15 cellular contexts compared by ENCODE assay signal in the genomic region with DNA sequence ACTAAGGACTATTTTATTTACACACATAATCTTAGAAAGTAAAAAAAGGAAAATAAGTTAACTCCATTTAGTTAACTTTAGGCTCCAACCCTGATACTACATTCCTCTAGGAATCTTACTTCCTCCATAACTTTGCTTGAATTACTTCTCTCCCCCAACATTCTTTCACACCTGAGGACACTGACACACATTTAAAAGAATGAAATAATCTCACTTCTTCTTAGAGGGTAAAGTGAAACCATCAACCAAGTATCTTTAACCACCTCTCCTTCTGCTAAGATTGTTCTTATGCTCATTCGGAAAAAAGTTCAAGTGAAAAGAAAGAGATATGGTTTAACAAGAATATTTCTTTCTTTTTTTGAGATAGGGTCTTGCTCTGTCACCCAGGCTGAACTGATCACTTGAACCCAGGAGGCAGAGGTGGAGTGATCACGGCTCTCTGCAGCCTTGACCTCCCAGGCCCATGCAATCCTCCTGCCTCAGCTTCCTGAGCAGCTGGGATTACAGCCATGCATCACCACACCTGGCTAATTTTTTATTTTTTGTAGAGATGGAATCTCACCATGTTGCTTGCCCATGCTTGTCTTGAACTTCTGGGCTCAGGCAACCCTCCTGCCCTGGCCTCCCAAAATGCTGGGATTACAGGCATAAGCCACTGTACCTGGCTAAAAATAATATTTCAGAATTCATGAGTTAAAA. TPM values are rescaled to one million over a fixed set of nuclear protein-coding genes. Genes with fewer than 3 reads are reported as not detected.
DNase-seq lines count a peak whose midpoint lies in the region; ATAC-seq and TF ChIP-seq lines count a peak whose summit lies in the region.
"Had no signal": no experiment of that assay in that cellular context is flagged by ENCODE, and none has a peak within 500 bp of the region (broad histone marks: within the 10 kb centered on the region; RNA-seq: fewer than 3 reads in every experiment).

No MANE protein-coding gene starts in this region.

- H3K4me1 ChIP-seq in CD8-positive, alpha-beta T cell (ENCODE audit: insufficient read depth, low read length) = peaks cover 2% of the 10 kb centered on the region

- peaks cover 63% of the 10 kb centered on the region for H3K36me3 Mint-ChIP-seq in CD8-positive, alpha-beta T cell

- no peaks in the 10 kb centered on the region for H4K20me1 ChIP-seq in neural cell (ENCODE audit: insufficient read depth)

- no peaks in the 10 kb centered on the region for H3K9me3 ChIP-seq in neural cell (ENCODE audit: low read length)
- no peaks in the 10 kb centered on the region for H3K9me3 ChIP-seq in CD8-positive, alpha-beta T cell (ENCODE audit: low read length)
- H3K9me3 ChIP-seq: adrenal gland had no signal

- H3K4me2 ChIP-seq in neural cell (ENCODE audit: low read length) = no peak overlapping the region

- CTCF ChIA-PET in CD8-positive, alpha-beta T cell (lab: Charles Lee) = no interaction called here

- no peaks in the 10 kb centered on the region for H3K9me3 Mint-ChIP-seq in CD8-positive, alpha-beta T cell
- H3K9me3 Mint-ChIP-seq: activated CD8-positive, alpha-beta T cell treated with anti-CD3 and anti-CD28 coated beads for 36 hours had no signal

- H3K4me3 Mint-ChIP-seq in CD8-positive, alpha-beta T cell = no peak overlapping the region
- H3K4me3 Mint-ChIP-seq: activated CD8-positive, alpha-beta T cell treated with anti-CD3 and anti-CD28 coated beads for 36 hours had no signal

- peaks cover 4% of the 10 kb centered on the region for H3K4me1 Mint-ChIP-seq in CD8-positive, alpha-beta T cell (ENCODE audit: low read depth)

- H3K4me3 ChIP-seq in neural cell (ENCODE audit: low read length) = no peak overlapping the region
- no peak overlapping the region for H3K4me3 ChIP-seq in CD8-positive, alpha-beta T cell (ENCODE audit: low read depth, low read length)
- H3K4me3 ChIP-seq: adrenal gland, SK-N-MC had no signal

- H3F3A ChIP-seq in neural cell (ENCODE audit: insufficient read depth, low read length, poor library complexity, severe bottlenecking) = no peaks in the 10 kb centered on the region

- H2AFZ ChIP-seq in neural cell (ENCODE audit: low read depth, low read length) = no peak overlapping the region

- H3K27me3 ChIP-seq in neural cell (ENCODE audit: insufficient read depth, low read depth, low read length) = no peaks in the 10 kb centered on the region
- no peaks in the 10 kb centered on the region for H3K27me3 ChIP-seq in CD8-positive, alpha-beta T cell (ENCODE audit: insufficient read depth, low read length)
- H3K27me3 ChIP-seq: adrenal gland had no signal

- TF ChIP-seq CTCF in neural cell (IDR thresholded peaks at IDR 0.05; ENCODE audit: poor library complexity, severe bottlenecking) = no peak
- TF ChIP-seq CTCF in CD8-positive, alpha-beta T cell (IDR thresholded peaks at IDR 0.05) = no peak

- no peak for TF ChIP-seq EP300 in neural cell (conservative IDR thresholded peaks at IDR 0.05; ENCODE audit: poor library complexity, severe bottlenecking)

- H3K36me3 ChIP-seq in neural cell (ENCODE audit: insufficient read depth, low read length) = no peaks in the 10 kb centered on the region
- no peaks in the 10 kb centered on the region for H3K36me3 ChIP-seq in CD8-positive, alpha-beta T cell (ENCODE audit: insufficient read depth, low read length)

- no peaks in the 10 kb centered on the region for H3K9me2 ChIP-seq in neural cell (ENCODE audit: insufficient read depth, low read length)

- TF ChIP-seq RAD21 in neural cell (conservative IDR thresholded peaks at IDR 0.05) = no peak

- DNase-seq in DMS53 treated with DMSO at 0.1 percent for 48 hours (lab: John Stamatoyannopoulos, UW; ENCODE audit: unreplicated experiment) (no peak), NCI-H2171 (lab: John Stamatoyannopoulos, UW) (no peak), NAMALWA (ENCODE audit: low spot score) (no peak)
- no peak for DNase-seq in CD8-positive, alpha-beta T cell
- DNase-seq: activated CD8-positive, alpha-beta T cell treated with anti-CD3 and anti-CD28 coated beads for 36 hours; adrenal gland; Calu3; KBM-7; NCI-H345; stimulated activated CD4-positive, alpha-beta T cell treated with anti-CD3 and anti-CD28 coated beads, Interleukin-2, amount 100 ng/mL, for 48 hours had no signal

- H3K9ac ChIP-seq in neural cell (ENCODE audit: low read length) = no peak overlapping the region

- H3K27ac Mint-ChIP-seq in CD8-positive, alpha-beta T cell = no peak overlapping the region
- H3K27ac Mint-ChIP-seq: activated CD8-positive, alpha-beta T cell treated with anti-CD3 and anti-CD28 coated beads for 36 hours had no signal

- peaks cover 3% of the 10 kb centered on the region for H3K27me3 Mint-ChIP-seq in CD8-positive, alpha-beta T cell (ENCODE audit: low read depth)

- ATAC-seq in GM19043 (IDR thresholded peaks at IDR 0.05; ENCODE audit: low read depth, unreplicated experiment) (peak; percentile 86), HG02588 (IDR thresholded peaks at IDR 0.05; ENCODE audit: unreplicated experiment) (peak; percentile 79), HG03439 (IDR thresholded peaks at IDR 0.05; ENCODE audit: unreplicated experiment) (peak; percentile 70)
- ATAC-seq in CD8-positive, alpha-beta T cell = no peak
- ATAC-seq: activated CD8-positive, alpha-beta T cell treated with anti-CD3 and anti-CD28 coated beads for 36 hours had no signal

- POLR2A ChIA-PET in CD8-positive, alpha-beta T cell (lab: Charles Lee) = interaction anchor here (0.8 to 1.3 kb wide), 2 partner anchors 28 to 65 kb away, joined by 3 to 4 read pairs; a partner anchor contains a TSS

- H3K79me2 ChIP-seq in neural cell (replicated peaks; ENCODE audit: insufficient read depth, low read length) = no peaks in the 10 kb centered on the region

- intact Hi-C loops in CD8-positive, alpha-beta T cell (cut with DNase I, micrococcal nuclease) = no loop called here

- H3K27ac ChIP-seq in neural cell (ENCODE audit: low read length) = peak overlapping the region; percentile 41
- H3K27ac ChIP-seq in CD8-positive, alpha-beta T cell (ENCODE audit: low read depth, low read length) = no peak overlapping the region
- H3K27ac ChIP-seq: adrenal gland, SK-N-MC had no signal

TF ChIP-seq in neural cell, 6 proteins besides CTCF, POLR2A, EP300 and RAD21:
- TF ChIP-seq EZH2 (IDR thresholded peaks at IDR 0.05; ENCODE audit: borderline replicate concordance, insufficient read depth, low read length, poor library complexity, severe bottlenecking) (no peak), TAF1 (IDR thresholded peaks at IDR 0.05; ENCODE audit: low read depth) (no peak), POLR2AphosphoS5 (IDR thresholded peaks at IDR 0.05) (no peak), MXI1 (conservative IDR thresholded peaks at IDR 0.05; ENCODE audit: poor library complexity, severe bottlenecking) (no peak), SMC3 (conservative IDR thresholded peaks at IDR 0.05; ENCODE audit: poor library complexity) (no peak)
- TF ChIP-seq, protein P1, sequence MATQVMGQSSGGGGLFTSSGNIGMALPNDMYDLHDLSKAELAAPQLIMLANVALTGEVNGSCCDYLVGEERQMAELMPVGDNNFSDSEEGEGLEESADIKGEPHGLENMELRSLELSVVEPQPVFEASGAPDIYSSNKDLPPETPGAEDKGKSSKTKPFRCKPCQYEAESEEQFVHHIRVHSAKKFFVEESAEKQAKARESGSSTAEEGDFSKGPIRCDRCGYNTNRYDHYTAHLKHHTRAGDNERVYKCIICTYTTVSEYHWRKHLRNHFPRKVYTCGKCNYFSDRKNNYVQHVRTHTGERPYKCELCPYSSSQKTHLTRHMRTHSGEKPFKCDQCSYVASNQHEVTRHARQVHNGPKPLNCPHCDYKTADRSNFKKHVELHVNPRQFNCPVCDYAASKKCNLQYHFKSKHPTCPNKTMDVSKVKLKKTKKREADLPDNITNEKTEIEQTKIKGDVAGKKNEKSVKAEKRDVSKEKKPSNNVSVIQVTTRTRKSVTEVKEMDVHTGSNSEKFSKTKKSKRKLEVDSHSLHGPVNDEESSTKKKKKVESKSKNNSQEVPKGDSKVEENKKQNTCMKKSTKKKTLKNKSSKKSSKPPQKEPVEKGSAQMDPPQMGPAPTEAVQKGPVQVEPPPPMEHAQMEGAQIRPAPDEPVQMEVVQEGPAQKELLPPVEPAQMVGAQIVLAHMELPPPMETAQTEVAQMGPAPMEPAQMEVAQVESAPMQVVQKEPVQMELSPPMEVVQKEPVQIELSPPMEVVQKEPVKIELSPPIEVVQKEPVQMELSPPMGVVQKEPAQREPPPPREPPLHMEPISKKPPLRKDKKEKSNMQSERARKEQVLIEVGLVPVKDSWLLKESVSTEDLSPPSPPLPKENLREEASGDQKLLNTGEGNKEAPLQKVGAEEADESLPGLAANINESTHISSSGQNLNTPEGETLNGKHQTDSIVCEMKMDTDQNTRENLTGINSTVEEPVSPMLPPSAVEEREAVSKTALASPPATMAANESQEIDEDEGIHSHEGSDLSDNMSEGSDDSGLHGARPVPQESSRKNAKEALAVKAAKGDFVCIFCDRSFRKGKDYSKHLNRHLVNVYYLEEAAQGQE (IDR thresholded peaks at IDR 0.05; ENCODE audit: borderline replicate concordance) = no peak
TF ChIP-seq in neural cell: peak in this region for 0.

RNA-seq across cellular contexts. Expression of a gene that starts 28.5 kb away (rescaled TPM):
- 139 and 140 TPM in 2 replicates for polyA plus RNA-seq in neural cell
- polyA minus RNA-seq in neural cell = 48.9 and 50.1 TPM in 2 replicates
- total RNA-seq in CD8-positive, alpha-beta T cell = 10 to 100 TPM; 10.0 to 11.0 TPM

RNA-seq across cellular contexts. Expression of a gene that starts 32.3 kb away (rescaled TPM):
- 26.1 and 29.8 TPM in 2 replicates for polyA plus RNA-seq in neural cell
- 50.9 and 60.9 TPM in 2 replicates for polyA minus RNA-seq in neural cell
- 10 to 100 TPM; 18.8 to 20.4 TPM for total RNA-seq in CD8-positive, alpha-beta T cell

RNA-seq across cellular contexts. Expression of a gene that starts 37.9 kb away (rescaled TPM):
- 6.4 and 7.9 TPM in 2 replicates for polyA plus RNA-seq in neural cell
- 14.6 and 26.5 TPM in 2 replicates for polyA minus RNA-seq in neural cell
- 10 to 100 TPM; 18.0 to 18.2 TPM for total RNA-seq in CD8-positive, alpha-beta T cell
